In the genomic region with DNA sequence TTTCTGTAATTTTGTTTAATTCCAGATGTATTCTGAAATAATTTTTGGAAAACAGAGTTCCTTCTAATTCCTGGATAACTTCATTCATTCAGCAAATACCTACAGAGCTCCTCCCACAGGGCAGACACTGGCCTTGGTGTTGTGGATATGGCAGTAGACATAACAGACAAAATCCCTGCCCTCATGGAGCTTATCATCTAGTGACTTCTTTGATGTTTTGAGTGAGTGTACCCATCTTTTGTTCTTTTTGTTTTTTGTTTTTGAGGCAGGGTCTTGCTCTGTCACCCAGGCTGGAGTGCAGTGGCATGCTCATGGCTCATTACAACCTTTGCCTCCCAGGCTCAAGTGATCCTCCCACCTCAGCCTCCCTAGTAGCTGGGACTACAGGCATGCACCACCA, we compare ENCODE assay signal across 27 cellular contexts.
"Had no signal": no experiment of that assay in that cellular context is flagged by ENCODE, and none has a peak within 500 bp of the region (broad histone marks: within the 10 kb centered on the region; RNA-seq: fewer than 3 reads in every experiment).

No MANE protein-coding gene starts in this region.

- DNase-seq: stimulated activated CD4-positive, alpha-beta T cell treated with anti-CD3 and anti-CD28 coated beads, Interleukin-2, amount 100 ng/mL, for 48 hours; stimulated activated CD4-positive, alpha-beta T cell treated with anti-CD3 and anti-CD28 coated beads, Interleukin-4, amount 100 ng/mL, for 1 hour; stimulated activated CD4-positive, alpha-beta T cell treated with anti-CD3 and anti-CD28 coated beads, Interleukin-4, amount 100 ng/mL, for 24 hours; stimulated activated CD4-positive, alpha-beta T cell treated with anti-CD3 and anti-CD28 coated beads, Interleukin-4, amount 100 ng/mL, for 4 hours; stimulated activated CD8-positive, alpha-beta memory T cell treated with anti-CD3 and anti-CD28 coated beads, Interleukin-4, amount 100 ng/mL, for 48 hours; stimulated activated naive B cell treated with anti-CD40 and anti-IgM and Interleukin-4, amounts not matched to agents 10 μg/mL and 1 μg/mL and 100 μg/mL, for 72 hours; stimulated activated naive CD4-positive, alpha-beta T cell; stimulated activated naive CD4-positive, alpha-beta T cell treated with Interleukin-2 at 50 U/mL for 16 hours; stimulated activated naive CD8-positive, alpha-beta T cell treated with anti-CD3 and anti-CD28 coated beads, Interleukin-15, amount 100 ng/mL, for 72 hours; stimulated activated naive CD8-positive, alpha-beta T cell treated with anti-CD3 and anti-CD28 coated beads, Interleukin-15, Interleukin-2, amounts not matched to agents 100 U/mL and 50 U/mL, for 24 hours; stomach; substantia nigra; testis; thyroid gland; tibial artery; transverse colon; trophoblast cell; upper lobe of left lung; upper lobe of right lung; uterus had no signal

- ATAC-seq: stimulated activated effector memory CD8-positive, alpha-beta T cell treated with anti-CD3 and anti-CD28 coated beads, Interleukin-12 subunit alpha, Interleukin-12 subunit beta, amount 100 ng/mL, for 72 hours; stimulated activated memory B cell treated with anti-CD40 and anti-IgM and Interleukin-4, amounts not matched to agents 10 μg/mL and 1 μg/mL and 100 μg/mL, for 72 hours; stimulated activated naive B cell treated with anti-CD40 and anti-IgM and Interleukin-4, amounts not matched to agents 10 μg/mL and 1 μg/mL and 100 μg/mL, for 72 hours; stimulated activated naive CD8-positive, alpha-beta T cell treated with anti-CD3 and anti-CD28 coated beads, Interleukin-15, amount 100 ng/mL, for 72 hours; stimulated activated naive CD8-positive, alpha-beta T cell treated with anti-CD3 and anti-CD28 coated beads, Interleukin-15, Interleukin-2, amounts not matched to agents 100 U/mL and 50 U/mL, for 24 hours; upper lobe of right lung had no signal

- H3K4me3 ChIP-seq: stomach, suprapubic skin, testis, thoracic aorta, thyroid gland, tibial artery, tibial nerve, transverse colon, upper lobe of left lung, upper lobe of right lung, uterus, vagina had no signal

- H3K36me3 ChIP-seq: uterus had no signal

- H3K27me3 ChIP-seq: stomach, suprapubic skin, testis, thyroid gland, tibial artery, tibial nerve, transverse colon, upper lobe of left lung, upper lobe of right lung, uterus, vagina had no signal

- FAIRE-seq: urothelium cell line had no signal

- H3K4me1 ChIP-seq: stomach, suprapubic skin, testis, tibial artery, tibial nerve, transverse colon, upper lobe of left lung, upper lobe of right lung, uterus, vagina had no signal

- H3K9me3 ChIP-seq: stomach, suprapubic skin, testis, thoracic aorta, thyroid gland, tibial artery, tibial nerve, transverse colon, upper lobe of left lung, upper lobe of right lung, uterus, vagina had no signal

- H3K27ac ChIP-seq: stomach, suprapubic skin, testis, thoracic aorta, thyroid gland, tibial artery, tibial nerve, transverse colon, upper lobe of left lung, upper lobe of right lung, uterus, vagina had no signal
